ENCODE assay signal across 1 cellular context in the genomic region with DNA sequence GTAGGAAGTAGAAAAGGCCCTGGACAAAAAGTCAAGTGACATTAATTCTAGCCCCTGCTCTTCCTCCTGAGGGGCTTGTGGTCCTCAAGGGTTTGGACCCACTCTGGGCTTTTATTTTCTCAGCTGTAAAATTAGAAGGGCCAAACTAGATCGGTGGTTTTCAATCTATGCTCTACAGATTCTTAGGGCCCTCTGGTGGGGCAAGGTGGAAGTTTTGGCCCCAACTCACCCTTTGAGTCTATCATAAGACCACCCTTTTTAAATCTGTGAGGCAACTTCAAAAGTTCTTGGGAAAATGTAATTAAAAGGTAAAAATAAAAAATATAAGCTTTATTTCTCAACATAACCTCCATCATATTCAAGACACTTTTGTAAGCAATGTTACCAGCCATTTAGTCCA.
TF ChIP-seq lines count a peak whose summit lies in the region.

No MANE protein-coding gene starts in this region.

TF ChIP-seq in GM12878, 131 proteins besides CTCF, POLR2A, EP300 and RAD21:
- TF ChIP-seq SMC3 (IDR thresholded peaks at IDR 0.05; ENCODE audit: borderline replicate concordance, low read length), result peak; percentile 41; the same call in 1 of the 2 replicates
- TF ChIP-seq, protein P1, sequence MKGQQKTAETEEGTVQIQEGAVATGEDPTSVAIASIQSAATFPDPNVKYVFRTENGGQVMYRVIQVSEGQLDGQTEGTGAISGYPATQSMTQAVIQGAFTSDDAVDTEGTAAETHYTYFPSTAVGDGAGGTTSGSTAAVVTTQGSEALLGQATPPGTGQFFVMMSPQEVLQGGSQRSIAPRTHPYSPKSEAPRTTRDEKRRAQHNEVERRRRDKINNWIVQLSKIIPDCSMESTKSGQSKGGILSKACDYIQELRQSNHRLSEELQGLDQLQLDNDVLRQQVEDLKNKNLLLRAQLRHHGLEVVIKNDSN (IDR thresholded peaks at IDR 0.05; ENCODE audit: borderline replicate concordance, extremely low read length, insufficient read depth, low read depth, low read length), result no peak
